8 cellular contexts compared by ENCODE assay signal in genomic region chr5:80238778-80239679, GRCh38. TPM values are rescaled to one million over a fixed set of nuclear protein-coding genes. Genes with fewer than 3 reads are reported as not detected.
DNase-seq lines count a peak whose midpoint lies in the region; ATAC-seq and TF ChIP-seq lines count a peak whose summit lies in the region.

No MANE protein-coding gene starts in this region.

- no peak for ATAC-seq in activated CD4-positive, CD25-positive, alpha-beta regulatory T cell treated with anti-CD3 and anti-CD28 coated beads, Interleukin-2, amount 50 U/mL, for 24 hours
- no peak for ATAC-seq in GM19463 (IDR thresholded peaks at IDR 0.05; ENCODE audit: unreplicated experiment)

- H2AFZ ChIP-seq in neural progenitor cell (replicated peaks): no peak overlapping the region

- no peak for TF ChIP-seq POLR2A in spleen (IDR thresholded peaks at IDR 0.05)

- H3K36me3 Mint-ChIP-seq in neural progenitor cell: peaks cover 23% of the 10 kb centered on the region
- H3K36me3 Mint-ChIP-seq in glutamatergic neuron (ENCODE audit: unreplicated experiment): peaks cover 16% of the 10 kb centered on the region

- H3K36me3 ChIP-seq in effector memory CD4-positive, alpha-beta T cell (ENCODE audit: control insufficient read depth, insufficient read depth, low read length): peaks cover 17% of the 10 kb centered on the region
- peaks cover 20% of the 10 kb centered on the region for H3K36me3 ChIP-seq in neural progenitor cell
- H3K36me3 ChIP-seq in spleen: peaks cover 0 to 20% (median 5%) of the 10 kb centered on the region in 6 donors

- H3K9ac ChIP-seq in neural progenitor cell: no peak overlapping the region

- peaks cover 100% of the 10 kb centered on the region for H3K79me2 ChIP-seq in neural progenitor cell (ENCODE audit: low read depth)

- no peak overlapping the region for H3K4me3 ChIP-seq in effector memory CD4-positive, alpha-beta T cell (ENCODE audit: insufficient read depth, low read depth, low read length, poor library complexity, severe bottlenecking)
- H3K4me3 ChIP-seq in neural progenitor cell (no peak overlapping the region), spleen (no peak overlapping the region)

- peaks cover 3% of the 10 kb centered on the region for H3K9me3 ChIP-seq in effector memory CD4-positive, alpha-beta T cell (ENCODE audit: control insufficient read depth, low read length)
- H3K9me3 ChIP-seq in neural progenitor cell (ENCODE audit: low read depth) (peaks cover 16% of the 10 kb centered on the region), spleen (peaks cover 5 to 29% (median 24%) of the 10 kb centered on the region in 8 donors)

- H3K4me1 ChIP-seq in effector memory CD4-positive, alpha-beta T cell (ENCODE audit: control insufficient read depth, insufficient read depth, low read length, poor library complexity, severe bottlenecking): peaks cover 32% of the 10 kb centered on the region
- H3K4me1 ChIP-seq in neural progenitor cell: peaks cover 24% of the 10 kb centered on the region
- peaks cover 5 to 50% (median 20%) of the 10 kb centered on the region in 6 donors for H3K4me1 ChIP-seq in spleen

- TF ChIP-seq CTCF in neural progenitor cell (IDR thresholded peaks at IDR 0.05) (no peak), glutamatergic neuron (IDR thresholded peaks at IDR 0.05; ENCODE audit: partially characterized antibody, unreplicated experiment) (no peak), spleen (IDR thresholded peaks at IDR 0.05 in 8 of 11, conservative IDR thresholded peaks at IDR 0.05 in 3 of 11) (no peak)

- no peaks in the 10 kb centered on the region for H3K27me3 ChIP-seq in effector memory CD4-positive, alpha-beta T cell (replicated peaks; ENCODE audit: control insufficient read depth, insufficient read depth, low read length, poor library complexity, severe bottlenecking)
- H3K27me3 ChIP-seq in neural progenitor cell: no peaks in the 10 kb centered on the region
- H3K27me3 ChIP-seq in spleen (replicated peaks in 1 of 7): no peaks in the 10 kb centered on the region

- peaks cover 9% of the 10 kb centered on the region for H3F3A ChIP-seq in neural progenitor cell (ENCODE audit: low read depth)

- H3K27ac ChIP-seq in effector memory CD4-positive, alpha-beta T cell (ENCODE audit: insufficient read depth, low read length, poor library complexity, severe bottlenecking): peak overlapping the region; percentile 34
- peak overlapping the region; percentile 16 for H3K27ac ChIP-seq in neural progenitor cell
- H3K27ac ChIP-seq in spleen: peak overlapping the region in 1 of 8 donors; percentile 45

- H4K20me1 ChIP-seq in neural progenitor cell (ENCODE audit: low read depth): peaks cover 69% of the 10 kb centered on the region

- 34 to 48% (median 39%) methylated on average over 8 of the region's 8 CpGs for WGBS in spleen, 5 donors

- H3K4me1 Mint-ChIP-seq in neural progenitor cell: peaks cover 22% of the 10 kb centered on the region
- no peaks in the 10 kb centered on the region for H3K4me1 Mint-ChIP-seq in glutamatergic neuron (ENCODE audit: low read depth, unreplicated experiment)

- peak overlapping the region; percentile 10 for H3K27ac Mint-ChIP-seq in neural progenitor cell
- H3K27ac Mint-ChIP-seq in glutamatergic neuron (ENCODE audit: unreplicated experiment): no peak overlapping the region

- intact Hi-C loops in spleen (cut with DNase I; ENCODE audit: low total_unique reads): no loop called here

- no peak overlapping the region for H3K4me3 Mint-ChIP-seq in neural progenitor cell
- no peak overlapping the region for H3K4me3 Mint-ChIP-seq in glutamatergic neuron (ENCODE audit: unreplicated experiment)

- no peak overlapping the region for H3K4me2 ChIP-seq in neural progenitor cell

- peaks cover 9% of the 10 kb centered on the region for H3K27me3 Mint-ChIP-seq in neural progenitor cell (ENCODE audit: insufficient read depth, low read depth)
- H3K27me3 Mint-ChIP-seq in glutamatergic neuron (ENCODE audit: unreplicated experiment): no peaks in the 10 kb centered on the region

- DNase-seq in GM03348 (ENCODE audit: low spot score) (peak; percentile 57), NCI-H748 (lab: John Stamatoyannopoulos, UW; ENCODE audit: unreplicated experiment) (peak; percentile 92), neural progenitor cell (ENCODE audit: low spot score) (no peak), glutamatergic neuron (no peak), spleen (no peak)
- peak in 1 of 3 donors; percentile 22 for DNase-seq in effector memory CD4-positive, alpha-beta T cell

- peaks cover 33% of the 10 kb centered on the region for H3K9me3 Mint-ChIP-seq in neural progenitor cell
- peaks cover 8% of the 10 kb centered on the region for H3K9me3 Mint-ChIP-seq in glutamatergic neuron (ENCODE audit: unreplicated experiment)

RNA-seq across cellular contexts. Expression of gene SERINC5, which starts 16.8 kb away (rescaled TPM):
- 105 and 126 TPM in 2 replicates for total RNA-seq in neural progenitor cell (ENCODE audit: low replicate concordance)
- 15.1 TPM for total RNA-seq in glutamatergic neuron (ENCODE audit: unreplicated experiment)
- total RNA-seq in spleen: 10 to 100 TPM; 16.9 to 29.8 (median 25.5) TPM
- 1 to 10 TPM; 1.5 to 2.7 (median 2.1) TPM for polyA plus RNA-seq in spleen

Comparison
In these comparisons a context has a peak if more than half of its experiments do, and no peak if none do; other contexts are left out.
1. DNase-seq: peak in GM03348 (single experiment) and NCI-H748 (single experiment); none in neural progenitor cell (single experiment), glutamatergic neuron (single experiment) and spleen (single experiment).